ENCODE assay signal across 8 cellular contexts in genomic region chr12:89707992-89708792, GRCh38. TPM values are rescaled to one million over a fixed set of nuclear protein-coding genes. Genes with fewer than 3 reads are reported as not detected.
DNase-seq lines count a peak whose midpoint lies in the region; ATAC-seq, FAIRE-seq and TF ChIP-seq lines count a peak whose summit lies in the region.

No MANE protein-coding gene starts in this region.

- no peak overlapping the region for H3K4ac ChIP-seq in H9 (ENCODE audit: low read depth, low read length)

- H3K9ac ChIP-seq in H9 (ENCODE audit: extremely low read depth, insufficient read length, low read length), result no peak overlapping the region

- peak; percentile 18 for DNase-seq in Caki2 (ENCODE audit: low read depth)
- DNase-seq in H9, result peak; percentile 46
- no peak for DNase-seq in Panc1 (ENCODE audit: low read depth, low spot score)
- DNase-seq in left cardiac atrium, result peak; percentile 47
- no peak for DNase-seq in retinal pigment epithelial cell (ENCODE audit: low read depth)
- no peak for DNase-seq in medulla oblongata (ENCODE audit: extremely low spot score)
- DNase-seq in H54 (ENCODE audit: insufficient read length, low spot score), result no peak

- H3K27me3 ChIP-seq in H9 (ENCODE audit: insufficient read depth, low read length), result peaks cover 10% of the 10 kb centered on the region; the same call in 1 of the 2 replicates
- peaks cover 3% of the 10 kb centered on the region for H3K27me3 ChIP-seq in Panc1 (ENCODE audit: control insufficient read depth, insufficient read depth, low read length)

- CTCF ChIA-PET in Panc1 (lab: Charles Lee), result interaction anchor here (0.6 kb wide), 2 partner anchors 28 to 94 kb away, joined by 3 read pairs; no protein-coding TSS in a partner anchor

- POLR2A ChIA-PET in Panc1 (lab: Charles Lee), result interaction anchor here (0.6 kb wide), 1 partner anchor 147 kb away, joined by 3 read pairs; no protein-coding TSS in a partner anchor

- no peaks in the 10 kb centered on the region; a peak in 3 of 7 replicates for H3K36me3 Mint-ChIP-seq in H9 (ENCODE audit: insufficient read depth in 1 of 3, low read depth in 3 of 3)
- no peaks in the 10 kb centered on the region for H3K36me3 Mint-ChIP-seq in activated naive CD4-positive, alpha-beta T cell treated with anti-CD3 and anti-CD28 coated beads, Interleukin-2, amount 50 U/mL, for 24 hours

- in situ Hi-C loops in Caki2 (cut with HindIII; ENCODE audit: low pct_unique_long_range_greater_than_20kb, low sequenced_read_pairs), result no loop called here
- in situ Hi-C loops in Panc1 (cut with HindIII; ENCODE audit: low pct_unique_long_range_greater_than_20kb, low sequenced_read_pairs), result no loop called here

- H2BK5ac ChIP-seq in H9 (ENCODE audit: insufficient read length, low read length), result no peak overlapping the region

- peak overlapping the region; percentile 43 for H3K4me2 ChIP-seq in H9 (ENCODE audit: insufficient read depth, insufficient read length, low read length)

- H3T11ph ChIP-seq in H9 (ENCODE audit: low read length), result no peak overlapping the region

- no peak overlapping the region for H4K91ac ChIP-seq in H9 (ENCODE audit: insufficient read length, low read depth, low read length)

- H3K4me3 Mint-ChIP-seq in H9, result peak overlapping the region; percentile 82 to 94
- H3K4me3 Mint-ChIP-seq in activated naive CD4-positive, alpha-beta T cell treated with anti-CD3 and anti-CD28 coated beads, Interleukin-2, amount 50 U/mL, for 24 hours, result peak overlapping the region; percentile 94

- peak; percentile 5; the same call in 1 of the 2 replicates for ATAC-seq in Panc1
- ATAC-seq in left cardiac atrium, result peak in 1 of 2 donors; percentile 0

- no peaks in the 10 kb centered on the region; the same call in 1 of the 2 replicates for H3K79me2 ChIP-seq in H9 (ENCODE audit: insufficient read depth, low read length)

- no peak overlapping the region for H2AFZ ChIP-seq in H9 (ENCODE audit: low read length)

- H3K18ac ChIP-seq in H9 (ENCODE audit: insufficient read length, low read depth, low read length), result peak overlapping the region; percentile 73

- no peak for TF ChIP-seq POLR2A in H54 (IDR thresholded peaks at IDR 0.05; ENCODE audit: low read depth, low read length)

- no peak overlapping the region for H4K8ac ChIP-seq in H9 (replicated peaks; ENCODE audit: insufficient read length, low read depth, low read length)

- no peak overlapping the region for H3K23ac ChIP-seq in H9 (ENCODE audit: insufficient read length, low read depth, low read length)

- peak overlapping the region; percentile 32 for H3K14ac ChIP-seq in H9 (ENCODE audit: insufficient read depth, low read length)

- WGBS in H9 (ENCODE audit: extremely low coverage, insufficient read length, low lambda C conversion rate), result no CpG with 5 or more reads among the region's 87 CpGs

- intact Hi-C loops in Panc1 (cut with micrococcal nuclease; ENCODE audit: unreplicated experiment) (loop anchor here (5.0 kb wide), 2 partner anchors 166 to 239 kb away; no protein-coding TSS in a partner anchor), left cardiac atrium (cut with DNase I) (no loop called here)

- no peak; the same call in 2 of the 3 replicates for TF ChIP-seq CTCF in H9 (conservative IDR thresholded peaks at IDR 0.05)
- no peak for TF ChIP-seq CTCF in Panc1 (IDR thresholded peaks at IDR 0.05)
- TF ChIP-seq CTCF in retinal pigment epithelial cell (conservative IDR thresholded peaks at IDR 0.05; ENCODE audit: low read depth, low read length), result no peak

- no peak overlapping the region for H2BK120ac ChIP-seq in H9 (ENCODE audit: low read depth, low read length, poor library complexity, severe bottlenecking)

- H3K4me1 Mint-ChIP-seq in H9, result peaks cover 16% of the 10 kb centered on the region in 2 experiments
- H3K4me1 Mint-ChIP-seq in activated naive CD4-positive, alpha-beta T cell treated with anti-CD3 and anti-CD28 coated beads, Interleukin-2, amount 50 U/mL, for 24 hours, result peaks cover 51% of the 10 kb centered on the region

- H3K27ac Mint-ChIP-seq in H9, result peak overlapping the region in 2 of 3 experiments; percentile 37 to 52; a peak in 2 of 7 replicates
- peak overlapping the region; percentile 96 for H3K27ac Mint-ChIP-seq in activated naive CD4-positive, alpha-beta T cell treated with anti-CD3 and anti-CD28 coated beads, Interleukin-2, amount 50 U/mL, for 24 hours

- no peaks in the 10 kb centered on the region; a peak in 1 of 5 replicates for H3K9me3 Mint-ChIP-seq in H9
- H3K9me3 Mint-ChIP-seq in activated naive CD4-positive, alpha-beta T cell treated with anti-CD3 and anti-CD28 coated beads, Interleukin-2, amount 50 U/mL, for 24 hours, result no peaks in the 10 kb centered on the region

- H2AK5ac ChIP-seq in H9 (ENCODE audit: insufficient read length, low read length), result no peak overlapping the region

- no peak overlapping the region for H2BK12ac ChIP-seq in H9 (ENCODE audit: insufficient read length, low read depth, low read length)

- peaks cover 54% of the 10 kb centered on the region for H3K27me3 Mint-ChIP-seq in H9 (ENCODE audit: low read depth)
- no peaks in the 10 kb centered on the region for H3K27me3 Mint-ChIP-seq in activated naive CD4-positive, alpha-beta T cell treated with anti-CD3 and anti-CD28 coated beads, Interleukin-2, amount 50 U/mL, for 24 hours

- no peak overlapping the region for H2BK15ac ChIP-seq in H9 (ENCODE audit: low read depth, low read length)

- H3K36me3 ChIP-seq in Panc1 (ENCODE audit: control insufficient read depth, insufficient read depth, low read length), result no peaks in the 10 kb centered on the region; the same call in 1 of the 2 replicates

- H3K9me3 ChIP-seq in H9 (ENCODE audit: control insufficient read depth, low read depth, low read length), result no peaks in the 10 kb centered on the region
- H3K9me3 ChIP-seq in Panc1 (ENCODE audit: control insufficient read depth, insufficient read depth, low read depth, low read length), result no peaks in the 10 kb centered on the region

- H4K5ac ChIP-seq in H9 (ENCODE audit: insufficient read length, low read depth, low read length), result no peak overlapping the region

- H3K23me2 ChIP-seq in H9 (ENCODE audit: insufficient read length, low read depth, low read length, poor library complexity, severe bottlenecking), result peaks cover 15% of the 10 kb centered on the region

- no peak overlapping the region for H2BK20ac ChIP-seq in H9 (ENCODE audit: low read depth, low read length, poor library complexity, severe bottlenecking)

- H3K4me3 ChIP-seq in Panc1 (ENCODE audit: low read depth in 2 of 2, low read length in 2 of 2) (peak overlapping the region; percentile 78 to 88), retinal pigment epithelial cell (ENCODE audit: low read length) (peak overlapping the region; percentile 77)

- no peaks in the 10 kb centered on the region for H3K4me1 ChIP-seq in H9 (ENCODE audit: insufficient read depth, low read length)
- peaks cover 20% of the 10 kb centered on the region for H3K4me1 ChIP-seq in Panc1 (ENCODE audit: control insufficient read depth, insufficient read depth, low read length)

- H3K56ac ChIP-seq in H9 (ENCODE audit: insufficient read length, low read depth, low read length), result no peak overlapping the region

- BruUV-seq in Panc1 (replicated peaks; lab: Mats Ljungman, UMichigan), result no TSS peak

- H3K27ac ChIP-seq in H9 (ENCODE audit: insufficient read length, low read depth, low read length), result no peak overlapping the region
- peak overlapping the region; percentile 84 for H3K27ac ChIP-seq in Panc1 (ENCODE audit: low read length)

- no peaks in the 10 kb centered on the region for H3K79me1 ChIP-seq in H9 (ENCODE audit: insufficient read depth, low read depth, low read length, poor library complexity, severe bottlenecking)

- no peaks in the 10 kb centered on the region for H4K20me1 ChIP-seq in H9 (ENCODE audit: control insufficient read depth, insufficient read depth, insufficient read length)

- FAIRE-seq in H54 (lab: Jason Lieb, UNC), result no peak

RNA-seq across cellular contexts. Expression of gene ATP2B1, which starts 0.4 kb away (rescaled TPM):
- total RNA-seq in Caki2 (2014; rRNA removed; shearing (Covaris generic); ENCODE audit: low replicate concordance), result 11.4 and 11.5 TPM in 2 replicates
- total RNA-seq in H9 (2021) (20.6 and 23.4 TPM in 2 replicates), Panc1 (2021; ENCODE audit: unreplicated experiment) (64.5 TPM), left cardiac atrium (10 to 100 TPM; 17.1 to 17.9 TPM)
- 21.8 TPM for polyA plus RNA-seq in Panc1 (2012; ENCODE audit: insufficient read length)

Comparison
In these comparisons a context has a peak if more than half of its experiments do, and no peak if none do; other contexts are left out.
1. DNase-seq: peak in Caki2 (single experiment), H9 (single experiment) and left cardiac atrium (single experiment); none in Panc1 (single experiment), retinal pigment epithelial cell (single experiment), medulla oblongata (single experiment) and H54 (single experiment).